In the genomic region with DNA sequence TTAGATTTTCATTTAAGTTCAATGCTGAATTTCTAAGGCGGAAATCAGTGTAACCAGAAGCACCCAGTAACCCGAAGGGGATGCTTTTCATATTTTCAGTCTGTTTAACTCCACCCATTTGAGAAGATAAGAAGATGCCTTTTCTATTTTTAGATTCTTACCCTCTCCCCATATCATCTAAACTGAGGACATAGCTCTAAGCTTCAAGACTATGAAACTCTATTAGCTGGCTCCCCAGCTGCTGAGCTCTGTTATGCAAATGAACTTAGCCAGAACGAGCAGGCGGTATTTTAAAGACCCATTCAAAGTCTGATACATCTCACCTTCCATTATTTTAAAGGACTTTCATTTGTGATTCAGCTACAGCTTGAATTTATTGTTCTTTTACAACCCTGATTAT, we compare ENCODE assay signal across 1 cellular context.
A peak's percentile ranks its signal among the peaks of the same experiment; 100 is the strongest.
TF ChIP-seq lines count a peak whose summit lies in the region.

No MANE protein-coding gene starts in this region.

TF ChIP-seq in GM12878, 131 proteins besides CTCF, POLR2A, EP300 and RAD21 (continued from another document and continues in another):
- TF ChIP-seq, protein P1, sequence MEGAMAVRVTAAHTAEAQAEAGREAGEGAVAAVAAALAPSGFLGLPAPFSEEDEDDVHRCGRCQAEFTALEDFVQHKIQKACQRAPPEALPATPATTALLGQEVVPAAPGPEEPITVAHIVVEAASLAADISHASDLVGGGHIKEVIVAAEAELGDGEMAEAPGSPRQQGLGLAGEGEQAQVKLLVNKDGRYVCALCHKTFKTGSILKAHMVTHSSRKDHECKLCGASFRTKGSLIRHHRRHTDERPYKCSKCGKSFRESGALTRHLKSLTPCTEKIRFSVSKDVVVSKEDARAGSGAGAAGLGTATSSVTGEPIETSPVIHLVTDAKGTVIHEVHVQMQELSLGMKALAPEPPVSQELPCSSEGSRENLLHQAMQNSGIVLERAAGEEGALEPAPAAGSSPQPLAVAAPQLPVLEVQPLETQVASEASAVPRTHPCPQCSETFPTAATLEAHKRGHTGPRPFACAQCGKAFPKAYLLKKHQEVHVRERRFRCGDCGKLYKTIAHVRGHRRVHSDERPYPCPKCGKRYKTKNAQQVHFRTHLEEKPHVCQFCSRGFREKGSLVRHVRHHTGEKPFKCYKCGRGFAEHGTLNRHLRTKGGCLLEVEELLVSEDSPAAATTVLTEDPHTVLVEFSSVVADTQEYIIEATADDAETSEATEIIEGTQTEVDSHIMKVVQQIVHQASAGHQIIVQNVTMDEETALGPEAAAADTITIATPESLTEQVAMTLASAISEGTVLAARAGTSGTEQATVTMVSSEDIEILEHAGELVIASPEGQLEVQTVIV (IDR thresholded peaks at IDR 0.05; ENCODE audit: borderline replicate concordance, partially characterized antibody): no peak
- TF ChIP-seq DPF2 (IDR thresholded peaks at IDR 0.05) (no peak), CHD4 (IDR thresholded peaks at IDR 0.05) (no peak), JUNB (IDR thresholded peaks at IDR 0.05) (peak; percentile 16; the same call in 1 of the 2 replicates), SMC3 (IDR thresholded peaks at IDR 0.05; ENCODE audit: borderline replicate concordance, low read length) (no peak; the same call in 1 of the 2 replicates), PML (IDR thresholded peaks at IDR 0.05; ENCODE audit: low read length) (no peak), MEF2A (IDR thresholded peaks at IDR 0.05; ENCODE audit: insufficient read depth, low read depth, low read length) (peak; percentile 94), EGR1 (IDR thresholded peaks at IDR 0.05; ENCODE audit: borderline replicate concordance in 1 of 2, low read depth in 2 of 2, low read length in 2 of 2) (no peak), RCOR1 (conservative IDR thresholded peaks at IDR 0.05; ENCODE audit: low read depth, low read length) (0 out of 2 replicates have a peak, but pooled peaks have one; percentile 39), HCFC1 (IDR thresholded peaks at IDR 0.05; ENCODE audit: low read length) (no peak), TCF3 (IDR thresholded peaks at IDR 0.05; ENCODE audit: borderline replicate concordance, insufficient read depth, low read depth, low read length) (0 out of 2 replicates have a peak, but pooled peaks have one; percentile 27), ZBED1 (IDR thresholded peaks at IDR 0.05; ENCODE audit: borderline replicate concordance) (no peak), TCF12 (IDR thresholded peaks at IDR 0.05; ENCODE audit: low read depth, low read length) (peak; percentile 78), BHLHE40 (IDR thresholded peaks at IDR 0.05; ENCODE audit: borderline replicate concordance in 1 of 2, low read depth in 2 of 2, low read length in 1 of 2) (0 out of 4 replicates have a peak, but pooled peaks of 1 of the 2 experiments have one; percentile 31), PAX5 (IDR thresholded peaks at IDR 0.05; ENCODE audit: borderline replicate concordance, low read depth, low read length) (no peak), KAT2A (conservative IDR thresholded peaks at IDR 0.05; ENCODE audit: control insufficient read depth, low read depth, low read length) (no peak), LARP7 (IDR thresholded peaks at IDR 0.05) (no peak), MEF2B (IDR thresholded peaks at IDR 0.05; ENCODE audit: partially characterized antibody, poor library complexity, severe bottlenecking) (peak; percentile 64), STAT1 (conservative IDR thresholded peaks at IDR 0.05) (no peak), RAD51 (IDR thresholded peaks at IDR 0.05) (no peak), YBX1 (IDR thresholded peaks at IDR 0.05) (no peak), CBFB (IDR thresholded peaks at IDR 0.05; ENCODE audit: low read depth) (no peak), NR2F1 (conservative IDR thresholded peaks at IDR 0.05) (no peak), SIX5 (IDR thresholded peaks at IDR 0.05; ENCODE audit: low read depth, low read length, severe bottlenecking) (no peak), ZSCAN29 (IDR thresholded peaks at IDR 0.05) (no peak), TCF7 (IDR thresholded peaks at IDR 0.05; ENCODE audit: borderline replicate concordance) (no peak), TARDBP (IDR thresholded peaks at IDR 0.05; ENCODE audit: borderline replicate concordance) (no peak), TAF1 (IDR thresholded peaks at IDR 0.05; ENCODE audit: borderline replicate concordance, low read depth, low read length) (no peak; the same call in 1 of the 2 replicates), JUND (IDR thresholded peaks at IDR 0.05; ENCODE audit: low read depth, low read length) (no peak), CBX3 (IDR thresholded peaks at IDR 0.05; ENCODE audit: borderline replicate concordance, low read depth) (no peak), BRCA1 (IDR thresholded peaks at IDR 0.05; ENCODE audit: low read depth, low read length) (no peak), ASH2L (IDR thresholded peaks at IDR 0.05; ENCODE audit: borderline replicate concordance, low read depth) (no peak), IKZF1 (conservative IDR thresholded peaks at IDR 0.05) (0 out of 2 replicates have a peak, but pooled peaks have one; percentile 3), SREBF1 (IDR thresholded peaks at IDR 0.05; ENCODE audit: low read length) (no peak), GABPA (IDR thresholded peaks at IDR 0.05; ENCODE audit: low read depth) (no peak), ZNF622 (IDR thresholded peaks at IDR 0.05) (no peak)
- TF ChIP-seq, protein P2, sequence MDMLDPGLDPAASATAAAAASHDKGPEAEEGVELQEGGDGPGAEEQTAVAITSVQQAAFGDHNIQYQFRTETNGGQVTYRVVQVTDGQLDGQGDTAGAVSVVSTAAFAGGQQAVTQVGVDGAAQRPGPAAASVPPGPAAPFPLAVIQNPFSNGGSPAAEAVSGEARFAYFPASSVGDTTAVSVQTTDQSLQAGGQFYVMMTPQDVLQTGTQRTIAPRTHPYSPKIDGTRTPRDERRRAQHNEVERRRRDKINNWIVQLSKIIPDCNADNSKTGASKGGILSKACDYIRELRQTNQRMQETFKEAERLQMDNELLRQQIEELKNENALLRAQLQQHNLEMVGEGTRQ (IDR thresholded peaks at IDR 0.05; ENCODE audit: borderline replicate concordance, low read depth, low read length): no peak
- TF ChIP-seq, protein P3, sequence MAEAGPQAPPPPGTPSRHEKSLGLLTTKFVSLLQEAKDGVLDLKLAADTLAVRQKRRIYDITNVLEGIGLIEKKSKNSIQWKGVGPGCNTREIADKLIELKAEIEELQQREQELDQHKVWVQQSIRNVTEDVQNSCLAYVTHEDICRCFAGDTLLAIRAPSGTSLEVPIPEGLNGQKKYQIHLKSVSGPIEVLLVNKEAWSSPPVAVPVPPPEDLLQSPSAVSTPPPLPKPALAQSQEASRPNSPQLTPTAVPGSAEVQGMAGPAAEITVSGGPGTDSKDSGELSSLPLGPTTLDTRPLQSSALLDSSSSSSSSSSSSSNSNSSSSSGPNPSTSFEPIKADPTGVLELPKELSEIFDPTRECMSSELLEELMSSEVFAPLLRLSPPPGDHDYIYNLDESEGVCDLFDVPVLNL (IDR thresholded peaks at IDR 0.05; ENCODE audit: low read depth, low read length): peak; percentile 79
- TF ChIP-seq, protein P4, sequence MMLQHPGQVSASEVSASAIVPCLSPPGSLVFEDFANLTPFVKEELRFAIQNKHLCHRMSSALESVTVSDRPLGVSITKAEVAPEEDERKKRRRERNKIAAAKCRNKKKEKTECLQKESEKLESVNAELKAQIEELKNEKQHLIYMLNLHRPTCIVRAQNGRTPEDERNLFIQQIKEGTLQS (IDR thresholded peaks at IDR 0.05; ENCODE audit: borderline replicate concordance, extremely low read depth, low read depth, low read length): no peak
- TF ChIP-seq, protein P5, sequence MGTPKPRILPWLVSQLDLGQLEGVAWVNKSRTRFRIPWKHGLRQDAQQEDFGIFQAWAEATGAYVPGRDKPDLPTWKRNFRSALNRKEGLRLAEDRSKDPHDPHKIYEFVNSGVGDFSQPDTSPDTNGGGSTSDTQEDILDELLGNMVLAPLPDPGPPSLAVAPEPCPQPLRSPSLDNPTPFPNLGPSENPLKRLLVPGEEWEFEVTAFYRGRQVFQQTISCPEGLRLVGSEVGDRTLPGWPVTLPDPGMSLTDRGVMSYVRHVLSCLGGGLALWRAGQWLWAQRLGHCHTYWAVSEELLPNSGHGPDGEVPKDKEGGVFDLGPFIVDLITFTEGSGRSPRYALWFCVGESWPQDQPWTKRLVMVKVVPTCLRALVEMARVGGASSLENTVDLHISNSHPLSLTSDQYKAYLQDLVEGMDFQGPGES (IDR thresholded peaks at IDR 0.05): no peak
- TF ChIP-seq, protein P6, sequence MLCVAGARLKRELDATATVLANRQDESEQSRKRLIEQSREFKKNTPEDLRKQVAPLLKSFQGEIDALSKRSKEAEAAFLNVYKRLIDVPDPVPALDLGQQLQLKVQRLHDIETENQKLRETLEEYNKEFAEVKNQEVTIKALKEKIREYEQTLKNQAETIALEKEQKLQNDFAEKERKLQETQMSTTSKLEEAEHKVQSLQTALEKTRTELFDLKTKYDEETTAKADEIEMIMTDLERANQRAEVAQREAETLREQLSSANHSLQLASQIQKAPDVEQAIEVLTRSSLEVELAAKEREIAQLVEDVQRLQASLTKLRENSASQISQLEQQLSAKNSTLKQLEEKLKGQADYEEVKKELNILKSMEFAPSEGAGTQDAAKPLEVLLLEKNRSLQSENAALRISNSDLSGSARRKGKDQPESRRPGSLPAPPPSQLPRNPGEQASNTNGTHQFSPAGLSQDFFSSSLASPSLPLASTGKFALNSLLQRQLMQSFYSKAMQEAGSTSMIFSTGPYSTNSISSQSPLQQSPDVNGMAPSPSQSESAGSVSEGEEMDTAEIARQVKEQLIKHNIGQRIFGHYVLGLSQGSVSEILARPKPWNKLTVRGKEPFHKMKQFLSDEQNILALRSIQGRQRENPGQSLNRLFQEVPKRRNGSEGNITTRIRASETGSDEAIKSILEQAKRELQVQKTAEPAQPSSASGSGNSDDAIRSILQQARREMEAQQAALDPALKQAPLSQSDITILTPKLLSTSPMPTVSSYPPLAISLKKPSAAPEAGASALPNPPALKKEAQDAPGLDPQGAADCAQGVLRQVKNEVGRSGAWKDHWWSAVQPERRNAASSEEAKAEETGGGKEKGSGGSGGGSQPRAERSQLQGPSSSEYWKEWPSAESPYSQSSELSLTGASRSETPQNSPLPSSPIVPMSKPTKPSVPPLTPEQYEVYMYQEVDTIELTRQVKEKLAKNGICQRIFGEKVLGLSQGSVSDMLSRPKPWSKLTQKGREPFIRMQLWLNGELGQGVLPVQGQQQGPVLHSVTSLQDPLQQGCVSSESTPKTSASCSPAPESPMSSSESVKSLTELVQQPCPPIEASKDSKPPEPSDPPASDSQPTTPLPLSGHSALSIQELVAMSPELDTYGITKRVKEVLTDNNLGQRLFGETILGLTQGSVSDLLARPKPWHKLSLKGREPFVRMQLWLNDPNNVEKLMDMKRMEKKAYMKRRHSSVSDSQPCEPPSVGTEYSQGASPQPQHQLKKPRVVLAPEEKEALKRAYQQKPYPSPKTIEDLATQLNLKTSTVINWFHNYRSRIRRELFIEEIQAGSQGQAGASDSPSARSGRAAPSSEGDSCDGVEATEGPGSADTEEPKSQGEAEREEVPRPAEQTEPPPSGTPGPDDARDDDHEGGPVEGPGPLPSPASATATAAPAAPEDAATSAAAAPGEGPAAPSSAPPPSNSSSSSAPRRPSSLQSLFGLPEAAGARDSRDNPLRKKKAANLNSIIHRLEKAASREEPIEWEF (IDR thresholded peaks at IDR 0.05; ENCODE audit: insufficient replicate concordance, low read depth, low read length): no peak
- TF ChIP-seq, protein P7, sequence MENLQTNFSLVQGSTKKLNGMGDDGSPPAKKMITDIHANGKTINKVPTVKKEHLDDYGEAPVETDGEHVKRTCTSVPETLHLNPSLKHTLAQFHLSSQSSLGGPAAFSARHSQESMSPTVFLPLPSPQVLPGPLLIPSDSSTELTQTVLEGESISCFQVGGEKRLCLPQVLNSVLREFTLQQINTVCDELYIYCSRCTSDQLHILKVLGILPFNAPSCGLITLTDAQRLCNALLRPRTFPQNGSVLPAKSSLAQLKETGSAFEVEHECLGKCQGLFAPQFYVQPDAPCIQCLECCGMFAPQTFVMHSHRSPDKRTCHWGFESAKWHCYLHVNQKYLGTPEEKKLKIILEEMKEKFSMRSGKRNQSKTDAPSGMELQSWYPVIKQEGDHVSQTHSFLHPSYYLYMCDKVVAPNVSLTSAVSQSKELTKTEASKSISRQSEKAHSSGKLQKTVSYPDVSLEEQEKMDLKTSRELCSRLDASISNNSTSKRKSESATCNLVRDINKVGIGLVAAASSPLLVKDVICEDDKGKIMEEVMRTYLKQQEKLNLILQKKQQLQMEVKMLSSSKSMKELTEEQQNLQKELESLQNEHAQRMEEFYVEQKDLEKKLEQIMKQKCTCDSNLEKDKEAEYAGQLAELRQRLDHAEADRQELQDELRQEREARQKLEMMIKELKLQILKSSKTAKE (IDR thresholded peaks at IDR 0.05; ENCODE audit: low read depth, poor library complexity, severe bottlenecking): peak; percentile 43
- TF ChIP-seq, protein P8, sequence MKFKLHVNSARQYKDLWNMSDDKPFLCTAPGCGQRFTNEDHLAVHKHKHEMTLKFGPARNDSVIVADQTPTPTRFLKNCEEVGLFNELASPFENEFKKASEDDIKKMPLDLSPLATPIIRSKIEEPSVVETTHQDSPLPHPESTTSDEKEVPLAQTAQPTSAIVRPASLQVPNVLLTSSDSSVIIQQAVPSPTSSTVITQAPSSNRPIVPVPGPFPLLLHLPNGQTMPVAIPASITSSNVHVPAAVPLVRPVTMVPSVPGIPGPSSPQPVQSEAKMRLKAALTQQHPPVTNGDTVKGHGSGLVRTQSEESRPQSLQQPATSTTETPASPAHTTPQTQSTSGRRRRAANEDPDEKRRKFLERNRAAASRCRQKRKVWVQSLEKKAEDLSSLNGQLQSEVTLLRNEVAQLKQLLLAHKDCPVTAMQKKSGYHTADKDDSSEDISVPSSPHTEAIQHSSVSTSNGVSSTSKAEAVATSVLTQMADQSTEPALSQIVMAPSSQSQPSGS (IDR thresholded peaks at IDR 0.05; ENCODE audit: low read length): no peak; the same call in 1 of the 2 replicates
- TF ChIP-seq, protein P9, sequence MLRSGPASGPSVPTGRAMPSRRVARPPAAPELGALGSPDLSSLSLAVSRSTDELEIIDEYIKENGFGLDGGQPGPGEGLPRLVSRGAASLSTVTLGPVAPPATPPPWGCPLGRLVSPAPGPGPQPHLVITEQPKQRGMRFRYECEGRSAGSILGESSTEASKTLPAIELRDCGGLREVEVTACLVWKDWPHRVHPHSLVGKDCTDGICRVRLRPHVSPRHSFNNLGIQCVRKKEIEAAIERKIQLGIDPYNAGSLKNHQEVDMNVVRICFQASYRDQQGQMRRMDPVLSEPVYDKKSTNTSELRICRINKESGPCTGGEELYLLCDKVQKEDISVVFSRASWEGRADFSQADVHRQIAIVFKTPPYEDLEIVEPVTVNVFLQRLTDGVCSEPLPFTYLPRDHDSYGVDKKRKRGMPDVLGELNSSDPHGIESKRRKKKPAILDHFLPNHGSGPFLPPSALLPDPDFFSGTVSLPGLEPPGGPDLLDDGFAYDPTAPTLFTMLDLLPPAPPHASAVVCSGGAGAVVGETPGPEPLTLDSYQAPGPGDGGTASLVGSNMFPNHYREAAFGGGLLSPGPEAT (IDR thresholded peaks at IDR 0.05; ENCODE audit: low read depth): no peak; the same call in 1 of the 2 replicates
- TF ChIP-seq, protein P10, sequence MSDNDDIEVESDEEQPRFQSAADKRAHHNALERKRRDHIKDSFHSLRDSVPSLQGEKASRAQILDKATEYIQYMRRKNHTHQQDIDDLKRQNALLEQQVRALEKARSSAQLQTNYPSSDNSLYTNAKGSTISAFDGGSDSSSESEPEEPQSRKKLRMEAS (IDR thresholded peaks at IDR 0.05; ENCODE audit: low read depth, low read length): no peak
